1 cellular context compared by ENCODE assay signal in genomic region chr20:5279661-5280060, GRCh38.
TF ChIP-seq lines count a peak whose summit lies in the region.

No MANE protein-coding gene starts in this region.

TF ChIP-seq in GM23338, 12 proteins besides CTCF, POLR2A, EP300 and RAD21 (continued from another document):
- no peak for TF ChIP-seq ETS1 (IDR thresholded peaks at IDR 0.05)
- TF ChIP-seq ZNF114 (CRISPR knock-in tag; IDR thresholded peaks at IDR 0.05) = no peak
- no peak for TF ChIP-seq REST (IDR thresholded peaks at IDR 0.05; ENCODE audit: unreplicated experiment)
TF ChIP-seq in GM23338: peak in this region for 0.
